Comparison of ENCODE assay signal across 1 cellular context in genomic region chr19:45863840-45864628, GRCh38.
TF ChIP-seq lines count a peak whose summit lies in the region.

Gene FOXA3, plus strand, starts transcription at chr19:45864326. Its CDS starts 131 bp downstream, at chr19:45864457.

TF ChIP-seq in K562, 482 proteins besides CTCF, POLR2A, EP300 and RAD21 (continued from another document and continues in another):
- no peak for TF ChIP-seq ZBTB40 (IDR thresholded peaks at IDR 0.05)
- no peak for TF ChIP-seq ZBTB40 (CRISPR knock-in tag; IDR thresholded peaks at IDR 0.05)
- no peak for TF ChIP-seq ZNF431 (CRISPR knock-in tag; IDR thresholded peaks at IDR 0.05)
- no peak for TF ChIP-seq BCL6 (CRISPR knock-in tag; IDR thresholded peaks at IDR 0.05)
- TF ChIP-seq ZBTB11 (CRISPR knock-in tag; IDR thresholded peaks at IDR 0.05) = no peak
- TF ChIP-seq FOXA3 (CRISPR knock-in tag; conservative IDR thresholded peaks at IDR 0.05 in 1 of 2, IDR thresholded peaks at IDR 0.05 in 1 of 2) = no peak
- 0 out of 2 replicates have a peak, but pooled peaks have one; percentile 13 for TF ChIP-seq MYNN (IDR thresholded peaks at IDR 0.05)
- no peak for TF ChIP-seq MYNN (CRISPR knock-in tag; IDR thresholded peaks at IDR 0.05)
- TF ChIP-seq PPARD (CRISPR knock-in tag; IDR thresholded peaks at IDR 0.05) = no peak
- no peak for TF ChIP-seq ZBTB26 (CRISPR knock-in tag; IDR thresholded peaks at IDR 0.05)
- TF ChIP-seq ZBTB12 (CRISPR knock-in tag; IDR thresholded peaks at IDR 0.05) = no peak
- no peak for TF ChIP-seq KAT8 (IDR thresholded peaks at IDR 0.05; ENCODE audit: low read depth)
- no peak for TF ChIP-seq FUS (optimal IDR thresholded peaks at IDR 0.05; ENCODE audit: low read depth, low read length)
- TF ChIP-seq TAL1 (IDR thresholded peaks at IDR 0.05) = no peak
- TF ChIP-seq MNT (conservative IDR thresholded peaks at IDR 0.05) = peak in 1 of 2 experiments; percentile 50; a peak in 2 of 4 replicates
- TF ChIP-seq NKRF (IDR thresholded peaks at IDR 0.05; ENCODE audit: borderline replicate concordance) = no peak; the same call in 1 of the 2 replicates
- no peak for TF ChIP-seq RFX5 (IDR thresholded peaks at IDR 0.05; ENCODE audit: low read depth, low read length)
- TF ChIP-seq ZSCAN29 (IDR thresholded peaks at IDR 0.05) = peak; percentile 6; the same call in 1 of the 2 replicates
- no peak for TF ChIP-seq ERF (CRISPR knock-in tag; IDR thresholded peaks at IDR 0.05)
- TF ChIP-seq ESRRB (CRISPR knock-in tag; IDR thresholded peaks at IDR 0.05; ENCODE audit: borderline replicate concordance) = no peak
- TF ChIP-seq ELF2 (CRISPR knock-in tag; IDR thresholded peaks at IDR 0.05) = no peak
- TF ChIP-seq ESRRA (IDR thresholded peaks at IDR 0.05; ENCODE audit: borderline replicate concordance, low read depth) = no peak; the same call in none of the 2 replicates
- no peak for TF ChIP-seq POU5F1 (IDR thresholded peaks at IDR 0.05; ENCODE audit: borderline replicate concordance, low read depth, low read length, partially characterized antibody)
- 0 out of 2 replicates have a peak, but pooled peaks have one; percentile 37 for TF ChIP-seq ZC3H11A (IDR thresholded peaks at IDR 0.05; ENCODE audit: low read depth, low read length)
- peak; percentile 24; the same call in 1 of the 2 replicates for TF ChIP-seq MEF2D (tag; conservative IDR thresholded peaks at IDR 0.05; ENCODE audit: low read depth)
- peak in 1 of 2 experiments; percentile 79; a peak in 1 of 3 replicates for TF ChIP-seq CBX3 (IDR thresholded peaks at IDR 0.05; ENCODE audit: borderline replicate concordance in 1 of 2, low read length in 2 of 2)
- TF ChIP-seq ZBED1 (IDR thresholded peaks at IDR 0.05) = no peak
- TF ChIP-seq ZBTB2 (IDR thresholded peaks at IDR 0.05) = no peak
